In genomic region chr11:10606536-10607208, GRCh38 we compare ENCODE assay signal across 7 cellular contexts. TPM values are rescaled to one million over a fixed set of nuclear protein-coding genes. Genes with fewer than 3 reads are reported as not detected.
DNase-seq lines count a peak whose midpoint lies in the region; ATAC-seq, FAIRE-seq and TF ChIP-seq lines count a peak whose summit lies in the region.

No MANE protein-coding gene starts in this region.

- peak; percentile 79 for ATAC-seq in GM21619 (IDR thresholded peaks at IDR 0.05; ENCODE audit: unreplicated experiment)
- peak; percentile 30 for ATAC-seq in stimulated activated naive CD8-positive, alpha-beta T cell treated with anti-CD3 and anti-CD28 coated beads, Interleukin-15, Interleukin-2, amounts not matched to agents 100 U/mL and 50 U/mL, for 24 hours

- no peak overlapping the region for H3K4me3 ChIP-seq in fibroblast of the aortic adventitia (ENCODE audit: low read depth, low read length)
- no peak overlapping the region for H3K4me3 ChIP-seq in small intestine (ENCODE audit: low read depth in 1 of 2, low read length in 2 of 2)

- no peak for TF ChIP-seq CTCF in fibroblast of the aortic adventitia (IDR thresholded peaks at IDR 0.05; ENCODE audit: insufficient read depth, low read length)

- H3K9me3 ChIP-seq in small intestine (ENCODE audit: control insufficient read depth, low read depth), result no peaks in the 10 kb centered on the region

- no peaks in the 10 kb centered on the region for H3K27me3 ChIP-seq in small intestine (ENCODE audit: control insufficient read depth in 2 of 2, insufficient read depth in 2 of 2, low read length in 2 of 2)

- FAIRE-seq in small intestine (lab: Jason Lieb, UNC), result no peak

- no peaks in the 10 kb centered on the region for H3K36me3 ChIP-seq in small intestine (ENCODE audit: control insufficient read depth in 2 of 2, insufficient read depth in 2 of 2, low read length in 2 of 2)

- 57 to 69% (median 62%) methylated on average over 6 of the region's 6 CpGs for WGBS in small intestine, 3 donors

- H3K27ac ChIP-seq in small intestine (ENCODE audit: low read depth in 1 of 2, low read length in 1 of 2), result peak overlapping the region in 1 of 2 donors; percentile 58

- no peaks in the 10 kb centered on the region for H3K4me1 ChIP-seq in small intestine (ENCODE audit: control insufficient read depth in 2 of 2, insufficient read depth in 1 of 2, low read depth in 1 of 2, low read length in 1 of 2)

- peak; percentile 75 for DNase-seq in NOMO-1 treated with dmso at 0.1 percent for 144 hours (lab: John Stamatoyannopoulos, UW; ENCODE audit: unreplicated experiment)
- peak; percentile 37 for DNase-seq in fibroblast of the aortic adventitia (ENCODE audit: low read depth)
- no peak for DNase-seq in stimulated activated naive CD8-positive, alpha-beta T cell treated with anti-CD3 and anti-CD28 coated beads, Interleukin-15, Interleukin-2, amounts not matched to agents 100 U/mL and 50 U/mL, for 24 hours
- no peak for DNase-seq in NCI-H1105 (lab: John Stamatoyannopoulos, UW)
- DNase-seq in activated naive CD4-positive, alpha-beta T cell (lab: John Stamatoyannopoulos, UW), result no peak
- DNase-seq in small intestine, result no peak

RNA-seq across cellular contexts. Expression of gene LYVE1, which starts 38.2 kb away (rescaled TPM):
- not detected in 2 replicates for total RNA-seq in fibroblast of the aortic adventitia (ENCODE audit: low replicate concordance)
- 100 to 1,000 TPM in 1 of 3 donors, 1 to 10 TPM in 2; 1.1 to 119 (median 5.7) TPM for polyA plus RNA-seq in small intestine

Comparison
In these comparisons a context has a peak if more than half of its experiments do, and no peak if none do; other contexts are left out.
1. DNase-seq: peak in NOMO-1 treated with dmso at 0.1 percent for 144 hours (single experiment) and fibroblast of the aortic adventitia (single experiment); none in stimulated activated naive CD8-positive, alpha-beta T cell treated with anti-CD3 and anti-CD28 coated beads, Interleukin-15, Interleukin-2, amounts not matched to agents 100 U/mL and 50 U/mL, for 24 hours (single experiment), NCI-H1105 (single experiment), activated naive CD4-positive, alpha-beta T cell (0 of 4) and small intestine (single experiment).